24 cellular contexts compared by ENCODE assay signal in the genomic region with DNA sequence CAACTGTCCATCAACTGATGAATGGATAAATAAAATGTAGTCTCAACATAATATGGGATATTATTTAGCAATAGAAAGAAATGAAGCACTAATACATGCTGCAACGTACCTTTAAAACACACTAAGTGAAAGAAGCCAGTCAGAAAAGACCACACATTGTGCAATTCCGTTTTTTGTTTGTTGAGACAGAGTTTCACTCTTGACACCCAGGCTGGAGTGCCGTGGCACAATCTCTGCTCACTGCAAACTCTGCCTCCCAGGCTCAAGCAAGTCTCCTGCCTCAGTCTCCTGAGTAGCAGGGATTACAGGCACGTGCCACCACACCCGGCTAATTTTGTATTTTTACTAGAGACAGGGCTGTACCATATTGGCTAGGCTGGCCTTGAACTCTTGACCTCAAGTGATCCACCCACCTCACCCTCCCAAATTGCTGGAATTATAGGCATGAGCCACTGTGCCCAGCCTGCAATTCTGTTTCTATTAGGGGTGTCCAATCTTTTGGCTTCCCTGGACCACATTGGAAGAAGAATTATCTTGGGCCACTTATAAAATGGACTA. TPM values are rescaled to one million over a fixed set of nuclear protein-coding genes. Genes with fewer than 3 reads are reported as not detected.
DNase-seq lines count a peak whose midpoint lies in the region; ATAC-seq, FAIRE-seq and TF ChIP-seq lines count a peak whose summit lies in the region.
"Had no signal": no experiment of that assay in that cellular context is flagged by ENCODE, and none has a peak within 500 bp of the region (broad histone marks: within the 10 kb centered on the region; RNA-seq: fewer than 3 reads in every experiment).

No MANE protein-coding gene starts in this region.

- H3K4me1 ChIP-seq in HEK293 (ENCODE audit: control insufficient read depth, insufficient read depth, low read length) = no peaks in the 10 kb centered on the region
- H3K4me1 ChIP-seq in K562 (replicated peaks in 1 of 2; ENCODE audit: control insufficient read depth in 2 of 2, insufficient read depth in 2 of 2, low read length in 2 of 2) = no peaks in the 10 kb centered on the region
- H3K4me1 ChIP-seq in mucosa of descending colon (ENCODE audit: low read depth) = peaks cover 7% of the 10 kb centered on the region
- no peaks in the 10 kb centered on the region for H3K4me1 ChIP-seq in CD8-positive, alpha-beta memory T cell (ENCODE audit: insufficient read depth, low read length)

- CTCF ChIA-PET in HEK293 (lab: Yijun Ruan, JAX) = interaction anchor here (0.6 to 1.0 kb wide), 3 partner anchors 91 to 98 kb away, joined by 3 read pairs; no protein-coding TSS in a partner anchor
- CTCF ChIA-PET in K562 (lab: Yijun Ruan, JAX; ENCODE audit: low intra/inter-chr PET ratio) = no interaction called here
- CTCF ChIA-PET in CD8-positive, alpha-beta memory T cell (lab: Charles Lee) = no interaction called here

- H3K27ac Mint-ChIP-seq in CD8-positive, alpha-beta memory T cell = no peak overlapping the region
- H3K27ac Mint-ChIP-seq: CD14-positive monocyte, GM23338, T-cell had no signal

- no peaks in the 10 kb centered on the region for H3K9me1 ChIP-seq in K562 (ENCODE audit: control insufficient read depth, insufficient read depth, low read length)

- no peaks in the 10 kb centered on the region for H3K4me1 Mint-ChIP-seq in CD8-positive, alpha-beta memory T cell
- H3K4me1 Mint-ChIP-seq: CD14-positive monocyte, T-cell had no signal

- no peak overlapping the region for H3K4me3 Mint-ChIP-seq in CD8-positive, alpha-beta memory T cell
- H3K4me3 Mint-ChIP-seq: CD14-positive monocyte, GM23338, T-cell had no signal

- H3K9ac ChIP-seq in K562 (ENCODE audit: insufficient read depth in 1 of 2, low read depth in 2 of 2, low read length in 2 of 2) = no peak overlapping the region

- no peak for FAIRE-seq in K562 (lab: Jason Lieb, UNC)

- no peak for TF ChIP-seq CTCF in HEK293 (tag by site-specific recombination; IDR thresholded peaks at IDR 0.05)
- TF ChIP-seq CTCF in K562 (IDR thresholded peaks at IDR 0.05 in 2 of 3, conservative IDR thresholded peaks at IDR 0.05 in 1 of 3; ENCODE audit: insufficient read depth in 2 of 3, low read depth in 1 of 3, low read length in 3 of 3) = no peak
- TF ChIP-seq CTCF in mucosa of descending colon (IDR thresholded peaks at IDR 0.05) = no peak

- DNase-seq in MV-4-11 (lab: John Stamatoyannopoulos, UW) = peak; percentile 39
- no peak for DNase-seq in K562 (ENCODE audit: extremely low read depth in 1 of 4, low spot score in 3 of 4)
- DNase-seq in mucosa of descending colon = peak in 1 of 3 donors; percentile 35
- DNase-seq in CD8-positive, alpha-beta memory T cell = no peak
- no peak for DNase-seq in foreskin melanocyte
- DNase-seq: COR-L47, GDM1, KG1, NCI-H1105 treated with DMSO at 0.1 percent for 48 hours, NCI-H1694 treated with DMSO at 0.1 percent for 48 hours, NCI-H2227 treated with DMSO at 0.1 percent for 48 hours, NCI-H524, NCI-H82, SIG-M5, T-cell had no signal

- no peaks in the 10 kb centered on the region for H3K79me2 ChIP-seq in K562 (ENCODE audit: control insufficient read depth, insufficient read depth, low read length)

- no peak for TF ChIP-seq EP300 in K562 (IDR thresholded peaks at IDR 0.05; ENCODE audit: low read length)

- ATAC-seq in K562 = no peak
- peak; percentile 35 for ATAC-seq in mucosa of descending colon
- ATAC-seq in GM18867 (IDR thresholded peaks at IDR 0.05; ENCODE audit: unreplicated experiment) = no peak
- ATAC-seq in GM21447 (IDR thresholded peaks at IDR 0.05; ENCODE audit: unreplicated experiment) = no peak
- ATAC-seq: GM23338, HCT116, SK-N-SH treated with all-trans-retinoic acid at 6 μM for 48 hours, T-cell had no signal

- H3K9me3 Mint-ChIP-seq in CD8-positive, alpha-beta memory T cell = peaks cover 0 to 4% (median 0%) of the 10 kb centered on the region in 5 donors
- H3K9me3 Mint-ChIP-seq: GM23338, T-cell had no signal

- WGBS in K562 (ENCODE audit: insufficient coverage, low coverage, missing lambda C conversion rate) = 0% methylated on average over 5 of the region's 5 CpGs

- no peak overlapping the region for H3K4me3 ChIP-seq in HEK293 (ENCODE audit: low read depth, low read length)
- H3K4me3 ChIP-seq in K562 = no peak overlapping the region
- no peak overlapping the region for H3K4me3 ChIP-seq in mucosa of descending colon
- no peak overlapping the region for H3K4me3 ChIP-seq in CD8-positive, alpha-beta memory T cell (ENCODE audit: low read length)
- H3K4me3 ChIP-seq: GM23338 had no signal

- H3K36me3 ChIP-seq in HEK293 (ENCODE audit: control insufficient read depth in 2 of 2, insufficient read depth in 1 of 2, low read length in 2 of 2) (no peaks in the 10 kb centered on the region), K562 (ENCODE audit: control insufficient read depth, insufficient read depth, low read length) (no peaks in the 10 kb centered on the region), mucosa of descending colon (ENCODE audit: low read depth) (no peaks in the 10 kb centered on the region)
- no peaks in the 10 kb centered on the region for H3K36me3 ChIP-seq in CD8-positive, alpha-beta memory T cell (ENCODE audit: insufficient read depth, low read length)

- H2AFZ ChIP-seq in K562 (ENCODE audit: low read depth, low read length) = no peak overlapping the region
- H2AFZ ChIP-seq: GM23338 had no signal

- H3K4me2 ChIP-seq in K562 (ENCODE audit: insufficient read depth, low read length) = no peak overlapping the region
- H3K4me2 ChIP-seq: GM23338 had no signal

- BruUV-seq in K562 (replicated peaks; lab: Mats Ljungman, UMichigan) = no TSS peak

- H3K27ac ChIP-seq in HEK293 (ENCODE audit: extremely low read depth, low read depth, low read length) (no peak overlapping the region), K562 (ENCODE audit: extremely low read depth, low read depth, low read length) (no peak overlapping the region)
- H3K27ac ChIP-seq in CD8-positive, alpha-beta memory T cell (ENCODE audit: low read depth, low read length) = no peak overlapping the region
- H3K27ac ChIP-seq: RWPE1 had no signal

- POLR2A ChIA-PET in HEK293 (lab: Yijun Ruan, JAX) = no interaction called here
- POLR2A ChIA-PET in K562 (lab: Yijun Ruan, JAX) = no interaction called here
- POLR2A ChIA-PET in CD8-positive, alpha-beta memory T cell (lab: Charles Lee) = no interaction called here

- peaks cover 6 to 17% of the 10 kb centered on the region in 2 experiments; a peak in 3 of 5 replicates for H3K27me3 ChIP-seq in K562 (ENCODE audit: control insufficient read depth in 2 of 2, insufficient read depth in 2 of 2, low read length in 2 of 2)
- no peaks in the 10 kb centered on the region for H3K27me3 ChIP-seq in CD8-positive, alpha-beta memory T cell (ENCODE audit: insufficient read depth, low read length, poor library complexity, severe bottlenecking)

- TF ChIP-seq RAD21 in K562 (CRISPR knock-in tag; conservative IDR thresholded peaks at IDR 0.05 in 1 of 2, IDR thresholded peaks at IDR 0.05 in 1 of 2) = no peak

- H3K27me3 Mint-ChIP-seq in CD8-positive, alpha-beta memory T cell = peaks cover 6 to 7% of the 10 kb centered on the region in 2 donors

- H4K20me1 ChIP-seq in K562 (replicated peaks; ENCODE audit: control insufficient read depth, insufficient read depth, low read length) = no peaks in the 10 kb centered on the region

- intact Hi-C loops in K562 (cut with micrococcal nuclease) (no loop called here), mucosa of descending colon (cut with DNase I, micrococcal nuclease) (no loop called here)

- H3K36me3 Mint-ChIP-seq in CD8-positive, alpha-beta memory T cell = no peaks in the 10 kb centered on the region
- H3K36me3 Mint-ChIP-seq: CD14-positive monocyte, T-cell had no signal

- H3K9me3 ChIP-seq in HEK293 (ENCODE audit: control insufficient read depth, insufficient read depth, low read depth, low read length) (no peaks in the 10 kb centered on the region), K562 (replicated peaks; ENCODE audit: control insufficient read depth, insufficient read depth, low read depth, low read length) (no peaks in the 10 kb centered on the region), mucosa of descending colon (no peaks in the 10 kb centered on the region)
- H3K9me3 ChIP-seq in CD8-positive, alpha-beta memory T cell (ENCODE audit: low read length) = no peaks in the 10 kb centered on the region

- in situ Hi-C loops in K562 (cut with MboI) = no loop called here

- TF ChIP-seq POLR2A in K562 (conservative IDR thresholded peaks at IDR 0.05) = no peak

TF ChIP-seq in HEK293, 187 proteins besides CTCF, POLR2A, EP300 and RAD21 (continues in another document):
- TF ChIP-seq KLF1 (tag by site-specific recombination; IDR thresholded peaks at IDR 0.05) (peak; percentile 28; the same call in 1 of the 2 replicates), KLF7 (tag by site-specific recombination; IDR thresholded peaks at IDR 0.05; ENCODE audit: borderline replicate concordance) (no peak), IKZF3 (tag by site-specific recombination; IDR thresholded peaks at IDR 0.05) (no peak), EGR2 (tag by site-specific recombination; IDR thresholded peaks at IDR 0.05; ENCODE audit: low read depth) (no peak)

TF ChIP-seq in K562, 482 proteins besides CTCF, POLR2A, EP300 and RAD21 (continues in another document):
- no peak for TF ChIP-seq NFYB (IDR thresholded peaks at IDR 0.05; ENCODE audit: extremely low read depth, insufficient read length)

RNA-seq across cellular contexts. Expression of a gene that starts 40.1 kb away (rescaled TPM):
- total RNA-seq in K562 (2011; cell fraction: chromatin; rRNA removed; ENCODE audit: low replicate concordance) = not detected in 2 replicates
- total RNA-seq in K562 (2011; cell fraction: nucleolus; rRNA removed) = not detected in 2 replicates
- total RNA-seq in K562 (2011; cell fraction: nucleoplasm; rRNA removed) = not detected in 2 replicates
- total RNA-seq in K562 (2014; rRNA removed) (not detected in 2 replicates), K562 (2014; rRNA removed; fragmentation: Illumina TruSeq; extraction: Trizol) (not detected in 2 replicates), K562 (2015; rRNA removed; fragmentation: Illumina TruSeq; extraction: Trizol) (not detected in 2 replicates), K562 (2021) (not detected in 2 replicates), mucosa of descending colon (100 to 1,000 TPM; 164 to 452 (median 204) TPM)
- polyA plus RNA-seq in K562 (2011; rRNA removed) (not detected in 2 replicates), K562 (2014; fragmentation: Illumina TruSeq; extraction: Trizol) (not detected in 2 replicates), K562 (2014; fragmentation: Nextera tagmentation; extraction: Ambion mirVana) (not detected), K562 (2014; rRNA removed) (not detected in 2 replicates)
- polyA plus RNA-seq in K562 (2011; cell fraction: cytosol; rRNA removed) = not detected in 2 replicates
- polyA plus RNA-seq in K562 (2011; cell fraction: nucleus; rRNA removed) = not detected in 2 replicates
- polyA plus RNA-seq in K562 (2012) = not detected in 2 replicates
- polyA minus RNA-seq in K562 (2011; rRNA and poly(A)+ RNA removed) = not detected in 2 replicates
- not detected in 2 replicates for polyA minus RNA-seq in K562 (2011; cell fraction: cytosol; rRNA and poly(A)+ RNA removed)
- polyA minus RNA-seq in K562 (2011; cell fraction: nucleus; rRNA and poly(A)+ RNA removed) = not detected in 2 replicates
- total RNA-seq in CD8-positive, alpha-beta memory T cell = not detected
- not detected for polyA plus RNA-seq in CD8-positive, alpha-beta memory T cell
- total RNA-seq: Daoy, T-cell had no signal
- polyA plus RNA-seq: CD14-positive monocyte had no signal

Comparison
In these comparisons a context has a peak if more than half of its experiments do, and no peak if none do; other contexts are left out.
1. RNA of a gene that starts 40.1 kb away (total RNA-seq): 164 to 452 TPM in mucosa of descending colon; not detected in K562 and not detected in CD8-positive, alpha-beta memory T cell; every median in the first group is over 100 times any median in the second.